35 cellular contexts compared by ENCODE assay signal in genomic region chr18:69349912-69350597, GRCh38. TPM values are rescaled to one million over a fixed set of nuclear protein-coding genes. Genes with fewer than 3 reads are reported as not detected.
"Had no signal": no experiment of that assay in that cellular context is flagged by ENCODE, and none has a peak within 500 bp of the region (broad histone marks: within the 10 kb centered on the region; RNA-seq: fewer than 3 reads in every experiment).

No MANE protein-coding gene starts in this region.

- H3K4me1 Mint-ChIP-seq: activated CD4-positive, alpha-beta memory T cell treated with anti-CD3 and anti-CD28 coated beads, Interleukin-2, amount 10 ng/mL, durations not matched to agents 7 days and 5 days; activated CD4-positive, alpha-beta T cell treated with anti-CD3 and anti-CD28 coated beads for 36 hours; activated CD4-positive, alpha-beta T cell treated with anti-CD3 and anti-CD28 coated beads, Interleukin-2, amount 10 ng/mL, durations not matched to agents 7 days and 5 days; activated CD8-positive, alpha-beta memory T cell treated with anti-CD3 and anti-CD28 coated beads, Interleukin-2, amount 10 ng/mL, durations not matched to agents 7 days and 5 days; activated naive CD4-positive, alpha-beta T cell treated with anti-CD3 and anti-CD28 coated beads, Interleukin-2, amount 10 ng/mL, durations not matched to agents 7 days and 5 days; activated naive CD4-positive, alpha-beta T cell treated with anti-CD3 and anti-CD28 coated beads, Interleukin-2, amount 50 U/mL, for 24 hours; activated naive CD8-positive, alpha-beta T cell treated with anti-CD3 and anti-CD28 coated beads, Interleukin-2, amount 10 ng/mL, durations not matched to agents 7 days and 5 days; activated naive CD8-positive, alpha-beta T cell treated with anti-CD3 and anti-CD28 coated beads, Interleukin-2, amount 50 U/mL, for 24 hours; brain had no signal

- H3K27ac Mint-ChIP-seq: activated CD4-positive, alpha-beta memory T cell treated with anti-CD3 and anti-CD28 coated beads, Interleukin-2, amount 10 ng/mL, durations not matched to agents 7 days and 5 days; activated CD4-positive, alpha-beta T cell treated with anti-CD3 and anti-CD28 coated beads for 36 hours; activated CD4-positive, alpha-beta T cell treated with anti-CD3 and anti-CD28 coated beads, Interleukin-2, amount 10 ng/mL, durations not matched to agents 7 days and 5 days; activated CD8-positive, alpha-beta memory T cell treated with anti-CD3 and anti-CD28 coated beads, Interleukin-2, amount 10 ng/mL, durations not matched to agents 7 days and 5 days; activated CD8-positive, alpha-beta T cell treated with anti-CD3 and anti-CD28 coated beads, Interleukin-2, amount 10 ng/mL, durations not matched to agents 7 days and 5 days; activated naive CD4-positive, alpha-beta T cell treated with anti-CD3 and anti-CD28 coated beads, Interleukin-2, amount 10 ng/mL, durations not matched to agents 7 days and 5 days; activated naive CD4-positive, alpha-beta T cell treated with anti-CD3 and anti-CD28 coated beads, Interleukin-2, amount 50 U/mL, for 24 hours; activated naive CD8-positive, alpha-beta T cell; activated naive CD8-positive, alpha-beta T cell treated with anti-CD3 and anti-CD28 coated beads, Interleukin-2, amount 10 ng/mL, durations not matched to agents 7 days and 5 days; activated naive CD8-positive, alpha-beta T cell treated with anti-CD3 and anti-CD28 coated beads, Interleukin-2, amount 50 U/mL, for 24 hours; activated T-cell treated with anti-CD3 and anti-CD28 coated beads, Interleukin-2, amount 50 U/mL, for 24 hours; activated T-helper 2 cell treated with anti-CD3 and anti-CD28 coated beads, Interferon-gamma antibody, Interleukin-2, Interleukin-4, amounts not matched to agents 10 μg/mL and 5 μg/mL and 100 μg/mL, durations not matched to agents 14 hours and 24 hours and 36 hours; brain; T-helper 1 cell treated with Interleukin-12 subunit alpha and Interleukin-12 subunit beta and Interleukin-4 antibody, amounts not matched to agents 30 μg/mL and 1 μg/mL, for 36 hours; T-helper 2 cell treated with Interferon-gamma antibody and Interleukin-4, amounts not matched to agents 5 μg/mL and 100 μg/mL, for 36 hours had no signal

- H3K9me3 Mint-ChIP-seq: activated CD4-positive, alpha-beta memory T cell treated with anti-CD3 and anti-CD28 coated beads, Interleukin-2, amount 10 ng/mL, durations not matched to agents 7 days and 5 days; activated CD4-positive, alpha-beta T cell treated with anti-CD3 and anti-CD28 coated beads, Interleukin-2, amount 10 ng/mL, durations not matched to agents 7 days and 5 days; activated naive CD4-positive, alpha-beta T cell treated with anti-CD3 and anti-CD28 coated beads, Interleukin-2, amount 10 ng/mL, durations not matched to agents 7 days and 5 days; activated naive CD4-positive, alpha-beta T cell treated with anti-CD3 and anti-CD28 coated beads, Interleukin-2, amount 50 U/mL, for 24 hours; activated naive CD8-positive, alpha-beta T cell treated with anti-CD3 and anti-CD28 coated beads, Interleukin-2, amount 10 ng/mL, durations not matched to agents 7 days and 5 days; activated naive CD8-positive, alpha-beta T cell treated with anti-CD3 and anti-CD28 coated beads, Interleukin-2, amount 50 U/mL, for 24 hours; activated T-cell treated with anti-CD3 and anti-CD28 coated beads, Interleukin-2, amount 50 U/mL, for 24 hours; activated T-helper 2 cell treated with anti-CD3 and anti-CD28 coated beads, Interferon-gamma antibody, Interleukin-2, Interleukin-4, amounts not matched to agents 10 μg/mL and 5 μg/mL and 100 μg/mL, durations not matched to agents 14 hours and 24 hours and 36 hours; T-helper 1 cell treated with Interleukin-12 subunit alpha and Interleukin-12 subunit beta and Interleukin-4 antibody, amounts not matched to agents 30 μg/mL and 1 μg/mL, for 36 hours; T-helper 2 cell treated with Interferon-gamma antibody and Interleukin-4, amounts not matched to agents 5 μg/mL and 100 μg/mL, for 36 hours had no signal

- H3K4me1 ChIP-seq: ascending aorta had no signal

- DNase-seq: activated CD4-positive, alpha-beta memory T cell treated with anti-CD3 and anti-CD28 coated beads, Interleukin-2, amount 10 ng/mL, durations not matched to agents 7 days and 5 days; activated CD4-positive, alpha-beta T cell treated with anti-CD3 and anti-CD28 coated beads for 1 hour; activated CD4-positive, alpha-beta T cell treated with anti-CD3 and anti-CD28 coated beads for 36 hours; activated CD4-positive, alpha-beta T cell treated with anti-CD3 and anti-CD28 coated beads for 48 hours; activated CD4-positive, alpha-beta T cell treated with anti-CD3 and anti-CD28 coated beads, Interleukin-2, amount 10 ng/mL, durations not matched to agents 7 days and 5 days; activated CD4-positive, alpha-beta T cell treated with anti-CD3 and anti-CD28 coated beads, Interleukin-2, amount 50 U/mL, for 48 hours; activated CD4-positive, CD25-positive, alpha-beta regulatory T cell; activated CD8-positive, alpha-beta memory T cell treated with anti-CD3 and anti-CD28 coated beads for 24 hours; activated CD8-positive, alpha-beta memory T cell treated with anti-CD3 and anti-CD28 coated beads, Interleukin-2, amount 10 ng/mL, durations not matched to agents 7 days and 5 days; activated CD8-positive, alpha-beta memory T cell treated with anti-CD3 and anti-CD28 coated beads, Interleukin-2, amount 50 U/mL, for 48 hours; activated CD8-positive, alpha-beta T cell treated with anti-CD3 and anti-CD28 coated beads, Interleukin-2, amount 10 ng/mL, durations not matched to agents 7 days and 5 days; activated effector memory CD4-positive, alpha-beta T cell treated with Interleukin-2 at 50 U/mL for 16 hours; activated gamma-delta T cell; activated naive CD4-positive, alpha-beta T cell treated with anti-CD3 and anti-CD28 coated beads, Interleukin-2, amount 10 ng/mL, durations not matched to agents 7 days and 5 days; activated naive CD4-positive, alpha-beta T cell treated with Interleukin-2 at 50 U/mL for 16 hours; activated naive CD8-positive, alpha-beta T cell treated with anti-CD3 and anti-CD28 coated beads, Interleukin-2, amount 10 ng/mL, durations not matched to agents 7 days and 5 days; activated naive CD8-positive, alpha-beta T cell treated with anti-CD3 and anti-CD28 coated beads, Interleukin-2, amount 50 U/mL, for 24 hours; activated T-cell treated with anti-CD3 and anti-CD28 coated beads, Interleukin-2, amount 50 U/mL, for 24 hours; activated T-cell treated with anti-CD3 and anti-CD28 coated beads, Interleukin-2, amount 50 U/mL, for 48 hours; amygdala; anterior cingulate cortex; central memory CD4-positive, alpha-beta T cell; cerebellar nuclear complex; T-helper 1 cell; T-helper 2 cell; T-helper 9 cell had no signal

- H3K36me3 Mint-ChIP-seq: activated CD8-positive, alpha-beta memory T cell treated with anti-CD3 and anti-CD28 coated beads, Interleukin-2, amount 10 ng/mL, durations not matched to agents 7 days and 5 days; activated naive CD4-positive, alpha-beta T cell treated with anti-CD3 and anti-CD28 coated beads, Interleukin-2, amount 10 ng/mL, durations not matched to agents 7 days and 5 days; activated naive CD4-positive, alpha-beta T cell treated with anti-CD3 and anti-CD28 coated beads, Interleukin-2, amount 50 U/mL, for 24 hours; activated naive CD8-positive, alpha-beta T cell; activated naive CD8-positive, alpha-beta T cell treated with anti-CD3 and anti-CD28 coated beads, Interleukin-2, amount 10 ng/mL, durations not matched to agents 7 days and 5 days; brain had no signal

- H3K9me3 ChIP-seq: ascending aorta had no signal

- H3K27me3 ChIP-seq: ascending aorta had no signal

- H3K27ac ChIP-seq: ascending aorta, VCaP had no signal

- H3K4me3 ChIP-seq: ascending aorta had no signal

- H3K4me3 Mint-ChIP-seq: activated CD4-positive, alpha-beta memory T cell treated with anti-CD3 and anti-CD28 coated beads, Interleukin-2, amount 10 ng/mL, durations not matched to agents 7 days and 5 days; activated CD4-positive, alpha-beta T cell treated with anti-CD3 and anti-CD28 coated beads for 36 hours; activated CD4-positive, alpha-beta T cell treated with anti-CD3 and anti-CD28 coated beads, Interleukin-2, amount 10 ng/mL, durations not matched to agents 7 days and 5 days; activated CD8-positive, alpha-beta memory T cell treated with anti-CD3 and anti-CD28 coated beads, Interleukin-2, amount 10 ng/mL, durations not matched to agents 7 days and 5 days; activated CD8-positive, alpha-beta T cell treated with anti-CD3 and anti-CD28 coated beads, Interleukin-2, amount 10 ng/mL, durations not matched to agents 7 days and 5 days; activated naive CD4-positive, alpha-beta T cell treated with anti-CD3 and anti-CD28 coated beads, Interleukin-2, amount 10 ng/mL, durations not matched to agents 7 days and 5 days; activated naive CD4-positive, alpha-beta T cell treated with anti-CD3 and anti-CD28 coated beads, Interleukin-2, amount 50 U/mL, for 24 hours; activated naive CD8-positive, alpha-beta T cell; activated naive CD8-positive, alpha-beta T cell treated with anti-CD3 and anti-CD28 coated beads, Interleukin-2, amount 10 ng/mL, durations not matched to agents 7 days and 5 days; activated naive CD8-positive, alpha-beta T cell treated with anti-CD3 and anti-CD28 coated beads, Interleukin-2, amount 50 U/mL, for 24 hours; activated T-cell treated with anti-CD3 and anti-CD28 coated beads, Interleukin-2, amount 50 U/mL, for 24 hours; brain; T-helper 1 cell treated with Interleukin-12 subunit alpha and Interleukin-12 subunit beta and Interleukin-4 antibody, amounts not matched to agents 30 μg/mL and 1 μg/mL, for 36 hours; T-helper 2 cell treated with Interferon-gamma antibody and Interleukin-4, amounts not matched to agents 5 μg/mL and 100 μg/mL, for 36 hours had no signal

- H3K36me3 ChIP-seq: ascending aorta had no signal

- H3K27me3 Mint-ChIP-seq: activated CD4-positive, alpha-beta memory T cell treated with anti-CD3 and anti-CD28 coated beads, Interleukin-2, amount 10 ng/mL, durations not matched to agents 7 days and 5 days; activated CD4-positive, alpha-beta T cell treated with anti-CD3 and anti-CD28 coated beads, Interleukin-2, amount 10 ng/mL, durations not matched to agents 7 days and 5 days; activated CD8-positive, alpha-beta memory T cell treated with anti-CD3 and anti-CD28 coated beads, Interleukin-2, amount 10 ng/mL, durations not matched to agents 7 days and 5 days; activated naive CD4-positive, alpha-beta T cell treated with anti-CD3 and anti-CD28 coated beads, Interleukin-2, amount 10 ng/mL, durations not matched to agents 7 days and 5 days; activated naive CD8-positive, alpha-beta T cell; activated naive CD8-positive, alpha-beta T cell treated with anti-CD3 and anti-CD28 coated beads, Interleukin-2, amount 10 ng/mL, durations not matched to agents 7 days and 5 days; activated naive CD8-positive, alpha-beta T cell treated with anti-CD3 and anti-CD28 coated beads, Interleukin-2, amount 50 U/mL, for 24 hours; brain had no signal

- ATAC-seq: activated CD4-positive, alpha-beta T cell treated with anti-CD3 and anti-CD28 coated beads for 36 hours; activated CD4-positive, CD25-positive, alpha-beta regulatory T cell treated with anti-CD3 and anti-CD28 coated beads, Interleukin-2, amount 50 U/mL, for 24 hours; activated CD8-positive, alpha-beta memory T cell treated with anti-CD3 and anti-CD28 coated beads, Interleukin-2, amount 10 ng/mL, durations not matched to agents 7 days and 5 days; activated CD8-positive, alpha-beta T cell treated with anti-CD3 and anti-CD28 coated beads, Interleukin-2, amount 10 ng/mL, durations not matched to agents 7 days and 5 days; activated naive CD8-positive, alpha-beta T cell treated with anti-CD3 and anti-CD28 coated beads, Interleukin-2, amount 50 U/mL, for 24 hours had no signal

RNA-seq across cellular contexts. Expression of gene DOK6, which starts 50.6 kb away (rescaled TPM):
- total RNA-seq: activated CD4-positive, alpha-beta memory T cell treated with anti-CD3 and anti-CD28 coated beads, Interleukin-2, amount 10 ng/mL, durations not matched to agents 7 days and 5 days; activated CD4-positive, alpha-beta T cell treated with anti-CD3 and anti-CD28 coated beads for 36 hours; activated CD4-positive, alpha-beta T cell treated with anti-CD3 and anti-CD28 coated beads, Interleukin-2, amount 10 ng/mL, durations not matched to agents 7 days and 5 days; activated CD8-positive, alpha-beta memory T cell treated with anti-CD3 and anti-CD28 coated beads, Interleukin-2, amount 10 ng/mL, durations not matched to agents 7 days and 5 days; activated CD8-positive, alpha-beta T cell treated with anti-CD3 and anti-CD28 coated beads, Interleukin-2, amount 10 ng/mL, durations not matched to agents 7 days and 5 days; activated naive CD8-positive, alpha-beta T cell treated with anti-CD3 and anti-CD28 coated beads, Interleukin-2, amount 10 ng/mL, durations not matched to agents 7 days and 5 days; activated T-helper 2 cell treated with anti-CD3 and anti-CD28 coated beads, Interferon-gamma antibody, Interleukin-2, Interleukin-4, amounts not matched to agents 10 μg/mL and 5 μg/mL and 100 μg/mL, durations not matched to agents 14 hours and 24 hours and 36 hours; ascending aorta had no signal
